18 cellular contexts compared by ENCODE assay signal in the genomic region with DNA sequence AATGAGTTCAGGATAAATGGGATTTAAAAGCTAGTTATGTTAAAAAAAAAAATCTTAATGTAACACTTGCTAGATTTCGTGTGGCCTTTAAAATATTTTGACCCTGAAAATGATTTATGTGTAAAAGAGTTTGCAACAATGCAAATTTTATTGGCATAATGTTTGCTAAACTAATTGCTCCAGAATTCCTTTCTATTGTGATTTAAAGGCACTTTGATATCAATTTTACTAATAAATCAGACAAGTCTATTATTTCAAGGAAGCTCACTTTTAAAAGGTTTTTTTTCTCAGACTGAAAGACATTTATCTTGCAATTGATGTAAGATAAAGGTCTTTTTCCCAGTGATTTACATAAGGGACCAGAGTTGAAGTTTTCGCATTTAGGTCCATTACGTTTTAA. TPM values are rescaled to one million over a fixed set of nuclear protein-coding genes. Genes with fewer than 3 reads are reported as not detected.
DNase-seq lines count a peak whose midpoint lies in the region; FAIRE-seq and TF ChIP-seq lines count a peak whose summit lies in the region.
"Had no signal": no experiment of that assay in that cellular context is flagged by ENCODE, and none has a peak within 500 bp of the region (broad histone marks: within the 10 kb centered on the region; RNA-seq: fewer than 3 reads in every experiment).

No MANE protein-coding gene starts in this region.

- H3K9me3 Mint-ChIP-seq in Caco-2 (ENCODE audit: unreplicated experiment) = no peaks in the 10 kb centered on the region
- H3K9me3 Mint-ChIP-seq: CD4-positive, alpha-beta T cell; GM23338 had no signal

- no peaks in the 10 kb centered on the region for H3K9me3 ChIP-seq in Caco-2
- H3K9me3 ChIP-seq in HEK293 (ENCODE audit: control insufficient read depth, insufficient read depth, low read depth, low read length) = no peaks in the 10 kb centered on the region
- H3K9me3 ChIP-seq in OCI-LY7 (ENCODE audit: low read length) = no peaks in the 10 kb centered on the region
- no peaks in the 10 kb centered on the region for H3K9me3 ChIP-seq in endothelial cell of umbilical vein (replicated peaks; ENCODE audit: control insufficient read depth, insufficient read depth, low read length)

- H3K4me2 ChIP-seq in OCI-LY7 (ENCODE audit: low read length) (peak overlapping the region; percentile 71), endothelial cell of umbilical vein (ENCODE audit: insufficient read depth, low read length) (peak overlapping the region; percentile 69)
- H3K4me2 ChIP-seq: GM23338 had no signal

- CTCF ChIA-PET in Caco-2 (lab: Charles Lee) (no interaction called here), HEK293 (lab: Yijun Ruan, JAX) (interaction anchor here (0.5 to 0.8 kb wide), 3 partner anchors 39 to 848 kb away, joined by 3 to 4 read pairs (median 4); no protein-coding TSS in a partner anchor), OCI-LY7 (lab: Charles Lee; ENCODE audit: unreplicated experiment) (interaction anchor here (1.0 to 1.1 kb wide), 2 partner anchors 10 to 22 kb away, joined by 3 to 4 read pairs; no protein-coding TSS in a partner anchor), endothelial cell of umbilical vein (lab: Charles Lee) (interaction anchor here (0.8 to 1.2 kb wide), 3 partner anchors 20 to 128 kb away, joined by 3 to 4 read pairs (median 3); no protein-coding TSS in a partner anchor)

- H3K9me2 ChIP-seq in OCI-LY7 (ENCODE audit: insufficient read depth, low read length) = no peaks in the 10 kb centered on the region

- TF ChIP-seq CTCF in Caco-2 (IDR thresholded peaks at IDR 0.05; ENCODE audit: insufficient read depth in 1 of 2, low read depth in 1 of 2, low read length in 1 of 2, severe bottlenecking in 1 of 2, unreplicated experiment in 1 of 2) = no peak
- no peak for TF ChIP-seq CTCF in HEK293 (tag by site-specific recombination; IDR thresholded peaks at IDR 0.05)
- TF ChIP-seq CTCF in OCI-LY7 (conservative IDR thresholded peaks at IDR 0.05; ENCODE audit: low read length) = no peak
- TF ChIP-seq CTCF in endothelial cell of umbilical vein (IDR thresholded peaks at IDR 0.05; ENCODE audit: extremely low read depth in 1 of 2, insufficient read depth in 1 of 2, low read depth in 1 of 2, low read length in 2 of 2) = no peak

- H3K36me3 Mint-ChIP-seq in Caco-2 (ENCODE audit: insufficient read depth, unreplicated experiment) = peaks cover 49% of the 10 kb centered on the region

- no peaks in the 10 kb centered on the region for H3K27me3 Mint-ChIP-seq in Caco-2 (ENCODE audit: insufficient read depth, unreplicated experiment)
- H3K27me3 Mint-ChIP-seq: CD4-positive, alpha-beta T cell had no signal

- dilution Hi-C loops in endothelial cell of umbilical vein (cut with MboI; ENCODE audit: extremely low pct_ligation_motif_present, low sequenced_read_pairs) = no loop called here

- POLR2A ChIA-PET in Caco-2 (lab: Charles Lee) (interaction anchor here (0.9 kb wide), 1 partner anchor 112 kb away, joined by 11 read pairs; no protein-coding TSS in a partner anchor), HEK293 (lab: Yijun Ruan, JAX) (no interaction called here), OCI-LY7 (lab: Charles Lee) (interaction anchor here (0.6 to 14.5 kb wide), 12 partner anchors 9 to 830 kb away, joined by 3 to 178 read pairs (median 4); partner anchors contain the start of gene AP1S3), endothelial cell of umbilical vein (lab: Charles Lee) (no interaction called here)

- DNase-seq in Caco-2 = no peak
- no peak for DNase-seq in OCI-LY7 (ENCODE audit: low spot score)
- no peak for DNase-seq in endothelial cell of umbilical vein (ENCODE audit: low read depth, low spot score)
- DNase-seq in posterior vena cava (ENCODE audit: low spot score) = no peak
- DNase-seq in pons (ENCODE audit: low spot score) = no peak
- DNase-seq in H7 = no peak
- DNase-seq: AML-193; CD4-positive, alpha-beta T cell; DMS153; DMS79; GDM1 had no signal

- no peaks in the 10 kb centered on the region for H3K36me3 ChIP-seq in Caco-2 (ENCODE audit: control insufficient read depth, insufficient read depth, low read length)
- H3K36me3 ChIP-seq in HEK293 (ENCODE audit: control insufficient read depth in 2 of 2, insufficient read depth in 1 of 2, low read length in 2 of 2) = no peaks in the 10 kb centered on the region
- no peaks in the 10 kb centered on the region for H3K36me3 ChIP-seq in OCI-LY7 (ENCODE audit: insufficient read depth, low read length)
- no peaks in the 10 kb centered on the region for H3K36me3 ChIP-seq in endothelial cell of umbilical vein (ENCODE audit: control insufficient read depth in 2 of 2, extremely low read depth in 1 of 2, insufficient read depth in 2 of 2, low read length in 2 of 2)
- no peaks in the 10 kb centered on the region for H3K36me3 ChIP-seq in H7 (replicated peaks; ENCODE audit: control insufficient read depth, insufficient read depth, low read length)

- H3K27ac Mint-ChIP-seq in Caco-2 (ENCODE audit: unreplicated experiment) = no peak overlapping the region
- H3K27ac Mint-ChIP-seq: CD4-positive, alpha-beta T cell had no signal

- H3K4me1 Mint-ChIP-seq in Caco-2 (ENCODE audit: low read depth, unreplicated experiment) = peaks cover 29% of the 10 kb centered on the region

- BruUV-seq in Caco-2 (replicated peaks; lab: Mats Ljungman, UMichigan) (TSS peak; percentile 6), OCI-LY7 (replicated peaks; lab: Mats Ljungman, UMichigan) (no TSS peak), endothelial cell of umbilical vein (replicated peaks; lab: Mats Ljungman, UMichigan) (no TSS peak)

- no peak overlapping the region for H3K9ac ChIP-seq in endothelial cell of umbilical vein (replicated peaks; ENCODE audit: extremely low read depth, insufficient read depth, low read length)

- H4K20me1 ChIP-seq in OCI-LY7 (ENCODE audit: insufficient read depth, low read length) = no peaks in the 10 kb centered on the region
- no peaks in the 10 kb centered on the region for H4K20me1 ChIP-seq in endothelial cell of umbilical vein (replicated peaks; ENCODE audit: control insufficient read depth, extremely low read depth, insufficient read depth, low read length)

- H3K79me2 ChIP-seq in OCI-LY7 (ENCODE audit: insufficient read depth, low read depth, low read length) = peaks cover 81% of the 10 kb centered on the region
- no peaks in the 10 kb centered on the region for H3K79me2 ChIP-seq in endothelial cell of umbilical vein (ENCODE audit: control insufficient read depth, insufficient read depth, low read length)

- no peaks in the 10 kb centered on the region for H3K27me3 ChIP-seq in Caco-2 (replicated peaks; ENCODE audit: control insufficient read depth, insufficient read depth, low read length)
- no peaks in the 10 kb centered on the region for H3K27me3 ChIP-seq in endothelial cell of umbilical vein (ENCODE audit: control insufficient read depth in 2 of 2, insufficient read depth in 2 of 2, low read length in 2 of 2)
- no peaks in the 10 kb centered on the region for H3K27me3 ChIP-seq in H7 (ENCODE audit: control insufficient read depth, insufficient read depth, low read length)

- FAIRE-seq in endothelial cell of umbilical vein (lab: Jason Lieb, UNC) = no peak
- FAIRE-seq: GM12892, GM18507, H54 had no signal

- H2AFZ ChIP-seq in OCI-LY7 (ENCODE audit: low read length) (no peak overlapping the region; the same call in 1 of the 2 replicates), endothelial cell of umbilical vein (ENCODE audit: low read depth, low read length) (no peak overlapping the region)
- H2AFZ ChIP-seq: GM23338 had no signal

- H3K4me1 ChIP-seq in Caco-2 = peaks cover 33% of the 10 kb centered on the region
- H3K4me1 ChIP-seq in HEK293 (ENCODE audit: control insufficient read depth, insufficient read depth, low read length) = peaks cover 31% of the 10 kb centered on the region
- H3K4me1 ChIP-seq in OCI-LY7 (ENCODE audit: insufficient read depth, low read length, poor library complexity, severe bottlenecking) = peaks cover 90% of the 10 kb centered on the region
- peaks cover 27% of the 10 kb centered on the region for H3K4me1 ChIP-seq in endothelial cell of umbilical vein (ENCODE audit: control insufficient read depth, extremely low read depth, insufficient read depth, low read length)

- TF ChIP-seq POLR2A in endothelial cell of umbilical vein (IDR thresholded peaks at IDR 0.05; ENCODE audit: low read depth, low read length) = no peak

- no peak overlapping the region for H3K4me3 ChIP-seq in Caco-2 (ENCODE audit: low read depth, low read length)
- no peak overlapping the region for H3K4me3 ChIP-seq in HEK293 (ENCODE audit: low read depth, low read length)
- peak overlapping the region; percentile 42 for H3K4me3 ChIP-seq in OCI-LY7 (ENCODE audit: low read depth, low read length, poor library complexity, severe bottlenecking)
- H3K4me3 ChIP-seq in endothelial cell of umbilical vein (replicated peaks in 1 of 3; ENCODE audit: insufficient read depth in 1 of 3, low read depth in 1 of 3, low read length in 3 of 3) = no peak overlapping the region
- H3K4me3 ChIP-seq in H7 (ENCODE audit: insufficient read depth, low read depth, low read length) = no peak overlapping the region
- H3K4me3 ChIP-seq: GM23338 had no signal

- H3K9me1 ChIP-seq in endothelial cell of umbilical vein (replicated peaks; ENCODE audit: control insufficient read depth, extremely low read depth, insufficient read depth, low read length) = no peaks in the 10 kb centered on the region

- no peak overlapping the region for H3K4me3 Mint-ChIP-seq in Caco-2 (ENCODE audit: unreplicated experiment)
- H3K4me3 Mint-ChIP-seq: CD4-positive, alpha-beta T cell; GM23338 had no signal

- intact Hi-C loops in Caco-2 (cut with micrococcal nuclease; ENCODE audit: unreplicated experiment) = loop anchor here (1.0 to 5.0 kb wide), 2 partner anchors 9 to 42 kb away; no protein-coding TSS in a partner anchor
- intact Hi-C loops in OCI-LY7 (cut with micrococcal nuclease; ENCODE audit: unreplicated experiment) = loop anchor here (5.0 to 10.0 kb wide), 3 partner anchors 922 to 1125 kb away; no protein-coding TSS in a partner anchor
- intact Hi-C loops in endothelial cell of umbilical vein (cut with micrococcal nuclease) = loop anchor here (5.0 kb wide), 1 partner anchor 327 kb away; no protein-coding TSS in a partner anchor
- intact Hi-C loops in posterior vena cava (cut with DNase I) = no loop called here

- H3K27ac ChIP-seq in HEK293 (ENCODE audit: extremely low read depth, low read depth, low read length) = no peak overlapping the region
- H3K27ac ChIP-seq in OCI-LY7 (ENCODE audit: low read depth, low read length, poor library complexity, severe bottlenecking) = peak overlapping the region; percentile 86
- no peak overlapping the region for H3K27ac ChIP-seq in endothelial cell of umbilical vein (ENCODE audit: insufficient read depth, low read depth, low read length)
- H3K27ac ChIP-seq: C4-2B, HL-60 had no signal

RNA-seq across cellular contexts. Expression of gene AP1S3, which starts 17.5 kb away (rescaled TPM):
- total RNA-seq in Caco-2 (2022) (180 TPM in 2 replicates), OCI-LY7 (2022) (32.1 and 42.6 TPM in 2 replicates), endothelial cell of umbilical vein (3.2 and 3.8 TPM in 2 replicates), posterior vena cava (1 to 10 TPM; 1.2 to 1.5 TPM)
- total RNA-seq in OCI-LY7 (2014; rRNA removed; shearing (Covaris generic)) = 7.0 and 11.2 TPM in 2 replicates
- 0.51 and 0.69 TPM in 2 replicates for polyA plus RNA-seq in endothelial cell of umbilical vein
- polyA plus RNA-seq in endothelial cell of umbilical vein (2011; cell fraction: cytosol; rRNA removed) = 0.86 and 0.87 TPM in 2 replicates
- 1.1 and 1.8 TPM in 2 replicates for polyA plus RNA-seq in endothelial cell of umbilical vein (2011; cell fraction: nucleus; rRNA removed)
- 5.0 and 8.1 TPM in 2 replicates for polyA plus RNA-seq in endothelial cell of umbilical vein (2012)
- 1.2 and 1.6 TPM in 2 replicates for polyA minus RNA-seq in endothelial cell of umbilical vein
- 20.0 TPM for polyA minus RNA-seq in endothelial cell of umbilical vein (2011; cell fraction: cytosol; rRNA and poly(A)+ RNA removed)
- polyA minus RNA-seq in endothelial cell of umbilical vein (2011; cell fraction: nucleus; rRNA and poly(A)+ RNA removed) = 1.4 and 3.0 TPM in 2 replicates
- total RNA-seq in H7 (2014; rRNA removed; shearing (Covaris generic)) = 3.3 and 4.6 TPM in 2 replicates

Comparison
In these comparisons a context has a peak if more than half of its experiments do, and no peak if none do; other contexts are left out.
1. POLR2A ChIA-PET loops: an anchor here in Caco-2 (0.9 kb wide) and OCI-LY7 (0.6 to 14.5 kb wide); none called in HEK293 and endothelial cell of umbilical vein.
2. intact Hi-C loops: an anchor here in Caco-2 (1.0 to 5.0 kb wide), OCI-LY7 (5.0 to 10.0 kb wide) and endothelial cell of umbilical vein (5.0 kb wide); none called in posterior vena cava.